8 cellular contexts compared by ENCODE assay signal in the genomic region with DNA sequence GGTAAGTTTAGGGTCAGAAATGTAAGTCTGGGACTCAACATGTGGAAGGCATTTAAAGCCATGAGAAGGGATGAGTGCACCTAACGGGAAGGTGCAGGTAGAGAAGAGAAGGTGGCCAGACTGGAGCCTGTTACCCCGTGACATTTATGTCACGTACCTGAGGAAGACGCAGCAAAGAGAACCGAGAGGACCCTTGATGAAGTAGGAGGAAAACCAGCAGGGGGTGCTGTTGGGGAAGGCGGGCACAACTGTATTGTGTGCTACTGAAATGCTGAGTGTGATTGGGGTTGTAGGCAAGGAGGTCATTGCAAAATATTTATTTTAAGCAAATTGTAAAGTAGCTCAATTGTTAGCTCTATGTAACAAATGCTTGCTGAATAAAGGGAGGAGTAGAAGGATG.
DNase-seq lines count a peak whose midpoint lies in the region; FAIRE-seq and TF ChIP-seq lines count a peak whose summit lies in the region.

No MANE protein-coding gene starts in this region.

- TF ChIP-seq CTCF in D721Med (IDR thresholded peaks at IDR 0.05; ENCODE audit: insufficient read depth, missing control alignments) (peak; percentile 24), fibroblast of pulmonary artery (IDR thresholded peaks at IDR 0.05; ENCODE audit: low read length, missing control alignments) (peak; percentile 40), vagina (IDR thresholded peaks at IDR 0.05) (no peak)

- H3K4me3 ChIP-seq in Karpas-422 (ENCODE audit: low read length) (no peak overlapping the region), fibroblast of pulmonary artery (replicated peaks; ENCODE audit: low read depth, low read length) (no peak overlapping the region), vagina (no peak overlapping the region)

- no peaks in the 10 kb centered on the region for H3K9me3 ChIP-seq in Karpas-422 (ENCODE audit: low read length)
- no peaks in the 10 kb centered on the region for H3K9me3 ChIP-seq in vagina

- no peak overlapping the region for H3K27ac ChIP-seq in Karpas-422 (ENCODE audit: low read length)
- no peak overlapping the region for H3K27ac ChIP-seq in vagina

- H3K9me2 ChIP-seq in Karpas-422 (replicated peaks; ENCODE audit: insufficient read depth, low read length) = no peaks in the 10 kb centered on the region

- FAIRE-seq in D721Med (lab: Jason Lieb, UNC) = no peak

- intact Hi-C loops in vagina (cut with DNase I) = no loop called here

- no peak overlapping the region for H3K9ac ChIP-seq in Karpas-422 (ENCODE audit: low read length)

- no peak for TF ChIP-seq POLR2A in vagina (IDR thresholded peaks at IDR 0.05)

- no peaks in the 10 kb centered on the region for H3K79me2 ChIP-seq in Karpas-422 (ENCODE audit: low read length)

- H3K27me3 ChIP-seq in Karpas-422 (ENCODE audit: low read length) (no peaks in the 10 kb centered on the region), vagina (no peaks in the 10 kb centered on the region)

- H3K4me1 ChIP-seq in Karpas-422 (ENCODE audit: low read length) (peaks cover 8% of the 10 kb centered on the region), vagina (peaks cover 3% of the 10 kb centered on the region)

- no peak overlapping the region for H3K4me2 ChIP-seq in Karpas-422 (ENCODE audit: low read depth, low read length, poor library complexity, severe bottlenecking)

- H4K20me1 ChIP-seq in Karpas-422 (ENCODE audit: insufficient read depth, low read depth, low read length) = no peaks in the 10 kb centered on the region

- no peak overlapping the region for H2AFZ ChIP-seq in Karpas-422 (ENCODE audit: low read length)

- H3K36me3 ChIP-seq in Karpas-422 (ENCODE audit: insufficient read depth, low read length) = no peaks in the 10 kb centered on the region
- H3K36me3 ChIP-seq in vagina = no peaks in the 10 kb centered on the region

- DNase-seq in D721Med (ENCODE audit: insufficient read length, low spot score) (no peak), Karpas-422 (peak; percentile 82), fibroblast of pulmonary artery (ENCODE audit: low read depth) (no peak), glomerular visceral epithelial cell (ENCODE audit: extremely low spot score) (no peak), NCI-H2227 treated with DMSO at 0.1 percent for 48 hours (lab: John Stamatoyannopoulos, UW) (no peak), vagina (ENCODE audit: extremely low spot score in 2 of 2) (no peak)
- DNase-seq in activated CD8-positive, alpha-beta memory T cell treated with anti-CD3 and anti-CD28 coated beads for 4 hours (ENCODE audit: low read depth in 2 of 2) = peak; percentile 52 to 59
- peak; percentile 69 for DNase-seq in stimulated activated CD4-positive, alpha-beta T cell treated with anti-CD3 and anti-CD28 coated beads, Interleukin-1b, Interleukin-23, amount 100 ng/mL, for 48 hours

Comparison
In these comparisons a context has a peak if more than half of its experiments do, and no peak if none do; other contexts are left out.
1. DNase-seq: peak in Karpas-422 (single experiment), activated CD8-positive, alpha-beta memory T cell treated with anti-CD3 and anti-CD28 coated beads for 4 hours (2 of 2) and stimulated activated CD4-positive, alpha-beta T cell treated with anti-CD3 and anti-CD28 coated beads, Interleukin-1b, Interleukin-23, amount 100 ng/mL, for 48 hours (single experiment); none in D721Med (single experiment), fibroblast of pulmonary artery (single experiment), glomerular visceral epithelial cell (single experiment), NCI-H2227 treated with DMSO at 0.1 percent for 48 hours (single experiment) and vagina (0 of 2).
2. CTCF ChIP-seq: peak in D721Med (single experiment) and fibroblast of pulmonary artery (single experiment); none in vagina (0 of 3).